ENCODE assay signal across 1 cellular context in the genomic region with DNA sequence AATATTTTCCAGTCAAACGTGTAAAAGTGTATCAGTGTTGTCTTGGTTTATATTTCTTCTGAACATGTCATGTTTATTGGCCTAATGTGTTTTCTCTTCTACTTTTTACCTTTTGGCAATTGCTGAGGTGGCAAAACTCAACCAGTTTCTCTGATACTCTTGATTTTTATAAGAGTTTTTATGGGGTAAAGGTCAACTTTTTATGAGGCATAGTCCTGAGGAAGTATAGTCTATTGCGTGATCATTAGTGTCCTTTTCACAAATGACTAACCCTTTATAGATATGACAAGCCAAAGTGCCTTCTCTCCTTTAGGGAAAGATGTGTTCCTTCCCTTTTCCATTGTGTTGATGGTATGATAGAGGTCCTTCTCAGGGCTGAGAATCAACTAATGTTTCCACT.
TF ChIP-seq lines count a peak whose summit lies in the region.

No MANE protein-coding gene starts in this region.

TF ChIP-seq in HepG2, 621 proteins besides CTCF, POLR2A, EP300 and RAD21:
- no peak for TF ChIP-seq GLI4 (CRISPR knock-in tag; IDR thresholded peaks at IDR 0.05; ENCODE audit: borderline replicate concordance)
- no peak for TF ChIP-seq RBM22 (optimal IDR thresholded peaks at IDR 0.05; ENCODE audit: low read length)
- TF ChIP-seq, protein P1, sequence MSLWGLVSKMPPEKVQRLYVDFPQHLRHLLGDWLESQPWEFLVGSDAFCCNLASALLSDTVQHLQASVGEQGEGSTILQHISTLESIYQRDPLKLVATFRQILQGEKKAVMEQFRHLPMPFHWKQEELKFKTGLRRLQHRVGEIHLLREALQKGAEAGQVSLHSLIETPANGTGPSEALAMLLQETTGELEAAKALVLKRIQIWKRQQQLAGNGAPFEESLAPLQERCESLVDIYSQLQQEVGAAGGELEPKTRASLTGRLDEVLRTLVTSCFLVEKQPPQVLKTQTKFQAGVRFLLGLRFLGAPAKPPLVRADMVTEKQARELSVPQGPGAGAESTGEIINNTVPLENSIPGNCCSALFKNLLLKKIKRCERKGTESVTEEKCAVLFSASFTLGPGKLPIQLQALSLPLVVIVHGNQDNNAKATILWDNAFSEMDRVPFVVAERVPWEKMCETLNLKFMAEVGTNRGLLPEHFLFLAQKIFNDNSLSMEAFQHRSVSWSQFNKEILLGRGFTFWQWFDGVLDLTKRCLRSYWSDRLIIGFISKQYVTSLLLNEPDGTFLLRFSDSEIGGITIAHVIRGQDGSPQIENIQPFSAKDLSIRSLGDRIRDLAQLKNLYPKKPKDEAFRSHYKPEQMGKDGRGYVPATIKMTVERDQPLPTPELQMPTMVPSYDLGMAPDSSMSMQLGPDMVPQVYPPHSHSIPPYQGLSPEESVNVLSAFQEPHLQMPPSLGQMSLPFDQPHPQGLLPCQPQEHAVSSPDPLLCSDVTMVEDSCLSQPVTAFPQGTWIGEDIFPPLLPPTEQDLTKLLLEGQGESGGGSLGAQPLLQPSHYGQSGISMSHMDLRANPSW (CRISPR knock-in tag; IDR thresholded peaks at IDR 0.05; ENCODE audit: borderline replicate concordance) = no peak
- TF ChIP-seq MAFK (conservative IDR thresholded peaks at IDR 0.05 in 1 of 2, IDR thresholded peaks at IDR 0.05 in 1 of 2; ENCODE audit: low read length in 2 of 2) = peak; percentile 81 to 89
- TF ChIP-seq EED (CRISPR knock-in tag; IDR thresholded peaks at IDR 0.05) = no peak
- peak; percentile 77 for TF ChIP-seq MAFF (IDR thresholded peaks at IDR 0.05; ENCODE audit: low read depth, low read length)
- no peak for TF ChIP-seq FOSL2 (CRISPR knock-in tag; IDR thresholded peaks at IDR 0.05)
- TF ChIP-seq SMAD3 (CRISPR knock-in tag; IDR thresholded peaks at IDR 0.05) = no peak
